Comparison of ENCODE assay signal across 16 cellular contexts in the genomic region with DNA sequence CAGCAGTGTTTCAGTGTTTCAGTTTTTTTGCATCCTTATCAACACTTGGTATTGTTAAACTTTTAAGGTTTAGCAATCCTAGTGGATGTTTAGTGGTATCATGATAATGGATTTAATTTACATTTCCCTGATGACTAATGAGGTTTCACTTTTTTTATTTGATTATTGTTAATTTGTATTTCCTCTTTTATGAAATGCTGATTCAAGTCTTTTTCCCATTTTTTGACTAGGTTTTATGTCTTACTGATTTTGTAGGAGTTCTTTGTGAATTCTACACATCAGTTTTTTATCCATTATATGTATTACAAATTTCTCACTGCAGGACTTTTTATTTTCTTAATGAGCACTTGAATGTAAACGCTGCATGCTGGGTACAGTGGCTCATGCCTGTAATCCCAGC. TPM values are rescaled to one million over a fixed set of nuclear protein-coding genes. Genes with fewer than 3 reads are reported as not detected.
DNase-seq lines count a peak whose midpoint lies in the region; TF ChIP-seq lines count a peak whose summit lies in the region.
"Had no signal": no experiment of that assay in that cellular context is flagged by ENCODE, and none has a peak within 500 bp of the region (broad histone marks: within the 10 kb centered on the region; RNA-seq: fewer than 3 reads in every experiment).

No MANE protein-coding gene starts in this region.

- H3K9ac ChIP-seq in GM23248: no peak overlapping the region
- H3K9ac ChIP-seq: BLaER1 treated with 17β-estradiol and CSF1 and Interleukin-3, amounts not matched to agents 10 nM and 100 nM had no signal

- peak; percentile 19 for DNase-seq in GM23248
- DNase-seq in activated naive CD8-positive, alpha-beta T cell treated with anti-CD3 and anti-CD28 coated beads for 36 hours: no peak
- DNase-seq in glutamatergic neuron: no peak
- DNase-seq in DMS79 (lab: John Stamatoyannopoulos, UW): no peak
- DNase-seq in activated effector memory CD4-positive, alpha-beta T cell treated with Interleukin-2 at 50 U/mL for 16 hours: no peak
- no peak for DNase-seq in LoVo (ENCODE audit: low spot score)
- DNase-seq: DMS53, KBM-7, NCI-H1092, NCI-H226, NCI-H526 treated with DMSO at 0.1 percent for 48 hours had no signal

- H3K27ac ChIP-seq in C4-2B (no peak overlapping the region), GM23248 (no peak overlapping the region)
- H3K27ac ChIP-seq: BLaER1 treated with 17β-estradiol and CSF1 and Interleukin-3, amounts not matched to agents 10 nM and 100 nM; RWPE1; SJSA1 had no signal

- TF ChIP-seq CTCF in C4-2B (conservative IDR thresholded peaks at IDR 0.05) (peak; percentile 6; the same call in 1 of the 2 replicates), glutamatergic neuron (IDR thresholded peaks at IDR 0.05; ENCODE audit: partially characterized antibody, unreplicated experiment) (peak; percentile 25)

- H3K9me3 Mint-ChIP-seq in activated naive CD8-positive, alpha-beta T cell treated with anti-CD3 and anti-CD28 coated beads for 36 hours: peaks cover 2% of the 10 kb centered on the region
- H3K9me3 Mint-ChIP-seq in glutamatergic neuron (ENCODE audit: unreplicated experiment): no peaks in the 10 kb centered on the region

- no peaks in the 10 kb centered on the region for H3K9me2 ChIP-seq in GM23248 (ENCODE audit: insufficient read depth)

- 0 out of 2 replicates have a peak, but pooled peaks cover 6% of the 10 kb centered on the region for H3F3A ChIP-seq in GM23248 (ENCODE audit: insufficient read depth)

- H3K79me2 ChIP-seq in GM23248 (ENCODE audit: insufficient read depth): peaks cover 98% of the 10 kb centered on the region

- no peaks in the 10 kb centered on the region; the same call in 1 of the 2 replicates for H4K20me1 ChIP-seq in GM23248 (ENCODE audit: insufficient read depth)

- H3K9me3 ChIP-seq in GM23248 (ENCODE audit: low read depth): no peaks in the 10 kb centered on the region
- H3K9me3 ChIP-seq: SJSA1 had no signal

- H3K27ac Mint-ChIP-seq in activated naive CD8-positive, alpha-beta T cell treated with anti-CD3 and anti-CD28 coated beads for 36 hours: peak overlapping the region; percentile 16
- H3K27ac Mint-ChIP-seq in glutamatergic neuron (ENCODE audit: unreplicated experiment): no peak overlapping the region

- no peak overlapping the region for H2AFZ ChIP-seq in GM23248

- no peak overlapping the region for H3K4me2 ChIP-seq in GM23248 (ENCODE audit: unreplicated experiment)

- peaks cover 36% of the 10 kb centered on the region for H3K36me3 ChIP-seq in GM23248 (ENCODE audit: low read depth)

- H3K4me1 ChIP-seq in GM23248 (ENCODE audit: insufficient read depth): no peaks in the 10 kb centered on the region

- H3K4me1 Mint-ChIP-seq in activated naive CD8-positive, alpha-beta T cell treated with anti-CD3 and anti-CD28 coated beads for 36 hours: peaks cover 33% of the 10 kb centered on the region
- H3K4me1 Mint-ChIP-seq in glutamatergic neuron (ENCODE audit: low read depth, unreplicated experiment): no peaks in the 10 kb centered on the region

- WGBS in GM23248 (ENCODE audit: low coverage in 1 of 2, low lambda C conversion rate in 2 of 2, missing lambda C conversion rate in 2 of 2), 2 experiments: 100% methylated on average over 1 of the region's 1 CpG

- H3K27me3 Mint-ChIP-seq in activated naive CD8-positive, alpha-beta T cell treated with anti-CD3 and anti-CD28 coated beads for 36 hours: no peaks in the 10 kb centered on the region
- peaks cover 3% of the 10 kb centered on the region for H3K27me3 Mint-ChIP-seq in glutamatergic neuron (ENCODE audit: unreplicated experiment)

- H3K4me3 ChIP-seq in GM23248: no peak overlapping the region
- H3K4me3 ChIP-seq: BLaER1 treated with 17β-estradiol and CSF1 and Interleukin-3, amounts not matched to agents 10 nM and 100 nM; GM12878; SJSA1 had no signal

- in situ Hi-C loops in GM23248 (cut with MboI): no loop called here

- H3K36me3 Mint-ChIP-seq in activated naive CD8-positive, alpha-beta T cell treated with anti-CD3 and anti-CD28 coated beads for 36 hours: peaks cover 35% of the 10 kb centered on the region
- H3K36me3 Mint-ChIP-seq in glutamatergic neuron (ENCODE audit: unreplicated experiment): no peaks in the 10 kb centered on the region

- no peaks in the 10 kb centered on the region for H3K27me3 ChIP-seq in GM23248 (replicated peaks; ENCODE audit: insufficient read depth)
- H3K27me3 ChIP-seq: BLaER1 treated with 17β-estradiol and CSF1 and Interleukin-3, amounts not matched to agents 10 nM and 100 nM; SJSA1 had no signal

- H3K4me3 Mint-ChIP-seq in activated naive CD8-positive, alpha-beta T cell treated with anti-CD3 and anti-CD28 coated beads for 36 hours: no peak overlapping the region
- no peak overlapping the region for H3K4me3 Mint-ChIP-seq in glutamatergic neuron (ENCODE audit: unreplicated experiment)

RNA-seq across cellular contexts. Expression of a gene that starts 23.8 kb away (rescaled TPM):
- 19.3 and 40.0 TPM in 2 replicates for total RNA-seq in GM23248 (2014; rRNA removed; shearing (Covaris generic))
- 15.9 and 16.8 TPM in 2 replicates for polyA plus RNA-seq in GM23248 (2016; fragmentation: Nextera tagmentation; extraction: Ambion mirVana)
- total RNA-seq in activated naive CD8-positive, alpha-beta T cell treated with anti-CD3 and anti-CD28 coated beads for 36 hours: 10 to 100 TPM; 48.5 to 51.8 TPM
- total RNA-seq in glutamatergic neuron (ENCODE audit: unreplicated experiment): 99.9 TPM
